ENCODE assay signal across 37 cellular contexts in the genomic region with DNA sequence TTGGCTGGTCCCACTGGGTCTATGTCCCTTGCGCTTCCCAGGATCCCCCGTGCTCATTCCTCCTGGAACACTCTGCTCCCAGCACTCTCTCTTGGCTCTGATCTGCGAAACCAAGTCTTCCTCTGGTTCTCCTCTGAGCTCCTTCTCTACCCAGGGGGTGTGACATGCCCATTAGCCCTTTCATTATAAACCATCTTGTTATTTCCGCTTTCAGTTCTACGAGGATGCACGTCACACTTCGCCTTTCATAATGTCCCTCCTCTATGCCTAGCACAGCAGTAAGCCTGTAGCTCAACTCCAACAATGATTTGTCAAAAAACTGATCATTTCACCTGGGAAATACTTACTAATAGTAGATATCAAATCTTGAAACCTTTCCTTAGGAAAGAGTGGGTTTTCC.
"Had no signal": no experiment of that assay in that cellular context is flagged by ENCODE, and none has a peak within 500 bp of the region (broad histone marks: within the 10 kb centered on the region; RNA-seq: fewer than 3 reads in every experiment).

No MANE protein-coding gene starts in this region.

- H3K27ac Mint-ChIP-seq: activated B cell treated with CpG ODN at 0.5 μM for 24 hours; activated CD4-positive, alpha-beta memory T cell treated with anti-CD3 and anti-CD28 coated beads, Interleukin-2, amount 10 ng/mL, durations not matched to agents 7 days and 5 days; activated CD4-positive, alpha-beta T cell treated with anti-CD3 and anti-CD28 coated beads, Interleukin-2, amount 10 ng/mL, durations not matched to agents 7 days and 5 days; activated CD8-positive, alpha-beta memory T cell treated with anti-CD3 and anti-CD28 coated beads, Interleukin-2, amount 10 ng/mL, durations not matched to agents 7 days and 5 days; activated CD8-positive, alpha-beta T cell treated with anti-CD3 and anti-CD28 coated beads, Interleukin-2, amount 10 ng/mL, durations not matched to agents 7 days and 5 days; activated naive CD8-positive, alpha-beta T cell treated with anti-CD3 and anti-CD28 coated beads for 36 hours; activated T-cell treated with anti-CD3 and anti-CD28 coated beads, Interleukin-2, amount 50 U/mL, for 24 hours; activated T-helper 2 cell treated with anti-CD3 and anti-CD28 coated beads, Interferon-gamma antibody, Interleukin-2, Interleukin-4, amounts not matched to agents 10 μg/mL and 5 μg/mL and 100 μg/mL, durations not matched to agents 14 hours and 24 hours and 36 hours; T-helper 1 cell treated with Interleukin-12 subunit alpha and Interleukin-12 subunit beta and Interleukin-4 antibody, amounts not matched to agents 30 μg/mL and 1 μg/mL, for 36 hours; T-helper 2 cell treated with Interferon-gamma antibody and Interleukin-4, amounts not matched to agents 5 μg/mL and 100 μg/mL, for 36 hours had no signal

- H3K27me3 Mint-ChIP-seq: activated CD4-positive, alpha-beta memory T cell treated with anti-CD3 and anti-CD28 coated beads, Interleukin-2, amount 10 ng/mL, durations not matched to agents 7 days and 5 days; activated CD4-positive, alpha-beta T cell treated with anti-CD3 and anti-CD28 coated beads, Interleukin-2, amount 10 ng/mL, durations not matched to agents 7 days and 5 days; activated CD8-positive, alpha-beta memory T cell treated with anti-CD3 and anti-CD28 coated beads, Interleukin-2, amount 10 ng/mL, durations not matched to agents 7 days and 5 days; activated naive CD8-positive, alpha-beta T cell treated with anti-CD3 and anti-CD28 coated beads for 36 hours; activated T-cell treated with anti-CD3 and anti-CD28 coated beads, Interleukin-2, amount 50 U/mL, for 24 hours; brain had no signal

- ATAC-seq: activated CD8-positive, alpha-beta memory T cell treated with anti-CD3 and anti-CD28 coated beads, Interleukin-2, amount 10 ng/mL, durations not matched to agents 7 days and 5 days; activated CD8-positive, alpha-beta T cell treated with anti-CD3 and anti-CD28 coated beads, Interleukin-2, amount 10 ng/mL, durations not matched to agents 7 days and 5 days; activated naive CD4-positive, alpha-beta T cell treated with anti-CD3 and anti-CD28 coated beads, Interleukin-2, amount 50 U/mL, for 72 hours had no signal

- H3K4me1 ChIP-seq: adrenal gland, ascending aorta, colonic mucosa had no signal

- H3K9me3 Mint-ChIP-seq: activated B cell treated with CpG ODN at 0.5 μM for 24 hours; activated CD4-positive, alpha-beta memory T cell treated with anti-CD3 and anti-CD28 coated beads, Interleukin-2, amount 10 ng/mL, durations not matched to agents 7 days and 5 days; activated CD4-positive, alpha-beta T cell treated with anti-CD3 and anti-CD28 coated beads, Interleukin-2, amount 10 ng/mL, durations not matched to agents 7 days and 5 days; activated naive CD4-positive, alpha-beta T cell treated with anti-CD3 and anti-CD28 coated beads, Interleukin-2, amount 50 U/mL, for 72 hours; activated naive CD8-positive, alpha-beta T cell treated with anti-CD3 and anti-CD28 coated beads for 36 hours; activated T-cell treated with anti-CD3 and anti-CD28 coated beads, Interleukin-2, amount 50 U/mL, for 24 hours; activated T-helper 2 cell treated with anti-CD3 and anti-CD28 coated beads, Interferon-gamma antibody, Interleukin-2, Interleukin-4, amounts not matched to agents 10 μg/mL and 5 μg/mL and 100 μg/mL, durations not matched to agents 14 hours and 24 hours and 36 hours; brain; central memory CD8-positive, alpha-beta T cell; T-helper 1 cell treated with Interleukin-12 subunit alpha and Interleukin-12 subunit beta and Interleukin-4 antibody, amounts not matched to agents 30 μg/mL and 1 μg/mL, for 36 hours; T-helper 2 cell treated with Interferon-gamma antibody and Interleukin-4, amounts not matched to agents 5 μg/mL and 100 μg/mL, for 36 hours had no signal

- H3K36me3 ChIP-seq: ascending aorta, cardiac muscle cell, colonic mucosa had no signal

- H3K4me1 Mint-ChIP-seq: activated B cell treated with CpG ODN at 0.5 μM for 24 hours; central memory CD8-positive, alpha-beta T cell had no signal

- H3K36me3 Mint-ChIP-seq: activated CD8-positive, alpha-beta memory T cell treated with anti-CD3 and anti-CD28 coated beads, Interleukin-2, amount 10 ng/mL, durations not matched to agents 7 days and 5 days; activated naive CD4-positive, alpha-beta T cell treated with anti-CD3 and anti-CD28 coated beads, Interleukin-2, amount 50 U/mL, for 72 hours had no signal

- H3K9me3 ChIP-seq: adrenal gland, ascending aorta, colonic mucosa had no signal

- H3K27ac ChIP-seq: adrenal gland, ascending aorta, cardiac muscle cell, colonic mucosa, VCaP had no signal

- DNase-seq: activated B cell treated with CpG ODN at 0.5 μM for 24 hours; activated CD4-positive, alpha-beta memory T cell treated with anti-CD3 and anti-CD28 coated beads, Interleukin-2, amount 10 ng/mL, durations not matched to agents 7 days and 5 days; activated CD4-positive, alpha-beta T cell treated with anti-CD3 and anti-CD28 coated beads for 48 hours; activated CD4-positive, alpha-beta T cell treated with anti-CD3 and anti-CD28 coated beads, Interleukin-2, amount 10 ng/mL, durations not matched to agents 7 days and 5 days; activated CD4-positive, alpha-beta T cell treated with anti-CD3 and anti-CD28 coated beads, Interleukin-2, amount 50 U/mL, for 48 hours; activated CD4-positive, CD25-positive, alpha-beta regulatory T cell treated with anti-CD3 and anti-CD28 coated beads, Interleukin-2, amount 50 U/mL, for 72 hours; activated CD8-positive, alpha-beta memory T cell treated with anti-CD3 and anti-CD28 coated beads for 24 hours; activated CD8-positive, alpha-beta memory T cell treated with anti-CD3 and anti-CD28 coated beads, Interleukin-2, amount 10 ng/mL, durations not matched to agents 7 days and 5 days; activated CD8-positive, alpha-beta memory T cell treated with anti-CD3 and anti-CD28 coated beads, Interleukin-2, amount 50 U/mL, for 48 hours; activated CD8-positive, alpha-beta T cell treated with anti-CD3 and anti-CD28 coated beads, Interleukin-2, amount 10 ng/mL, durations not matched to agents 7 days and 5 days; activated effector memory CD4-positive, alpha-beta T cell treated with Interleukin-2 at 50 U/mL for 16 hours; activated gamma-delta T cell; activated naive CD4-positive, alpha-beta T cell; activated naive CD4-positive, alpha-beta T cell treated with anti-CD3 and anti-CD28 coated beads, Interleukin-2, amount 50 U/mL, for 16 hours; activated naive CD8-positive, alpha-beta T cell treated with anti-CD3 and anti-CD28 coated beads for 36 hours; activated T-cell treated with anti-CD3 and anti-CD28 coated beads, Interleukin-2, amount 50 U/mL, for 24 hours; activated T-cell treated with anti-CD3 and anti-CD28 coated beads, Interleukin-2, amount 50 U/mL, for 48 hours; adrenal gland; amniotic stem cell; anterior cingulate cortex; caudate nucleus; cerebellar nuclear complex; colonic mucosa; T-helper 1 cell; T-helper 2 cell; T-helper 9 cell had no signal

- H3K4me3 Mint-ChIP-seq: activated B cell treated with CpG ODN at 0.5 μM for 24 hours; activated CD4-positive, alpha-beta memory T cell treated with anti-CD3 and anti-CD28 coated beads, Interleukin-2, amount 10 ng/mL, durations not matched to agents 7 days and 5 days; activated CD4-positive, alpha-beta T cell treated with anti-CD3 and anti-CD28 coated beads, Interleukin-2, amount 10 ng/mL, durations not matched to agents 7 days and 5 days; activated CD8-positive, alpha-beta memory T cell treated with anti-CD3 and anti-CD28 coated beads, Interleukin-2, amount 10 ng/mL, durations not matched to agents 7 days and 5 days; activated CD8-positive, alpha-beta T cell treated with anti-CD3 and anti-CD28 coated beads, Interleukin-2, amount 10 ng/mL, durations not matched to agents 7 days and 5 days; activated naive CD8-positive, alpha-beta T cell treated with anti-CD3 and anti-CD28 coated beads for 36 hours; activated T-cell treated with anti-CD3 and anti-CD28 coated beads, Interleukin-2, amount 50 U/mL, for 24 hours; brain; central memory CD8-positive, alpha-beta T cell; T-helper 1 cell treated with Interleukin-12 subunit alpha and Interleukin-12 subunit beta and Interleukin-4 antibody, amounts not matched to agents 30 μg/mL and 1 μg/mL, for 36 hours; T-helper 2 cell treated with Interferon-gamma antibody and Interleukin-4, amounts not matched to agents 5 μg/mL and 100 μg/mL, for 36 hours had no signal

- FAIRE-seq: bronchial epithelial cell, TTC549 had no signal

- H3K4me3 ChIP-seq: adrenal gland, ascending aorta, cardiac muscle cell, colonic mucosa had no signal

- H3K27me3 ChIP-seq: adrenal gland, ascending aorta, cardiac muscle cell, colonic mucosa had no signal
